In genomic region chr2:219308142-219309093, GRCh38 we compare ENCODE assay signal across 8 cellular contexts. TPM values are rescaled to one million over a fixed set of nuclear protein-coding genes. Genes with fewer than 3 reads are reported as not detected.
DNase-seq lines count a peak whose midpoint lies in the region; ATAC-seq and TF ChIP-seq lines count a peak whose summit lies in the region.

No MANE protein-coding gene starts in this region.

- H3K27ac ChIP-seq in body of pancreas: no peak overlapping the region

- ATAC-seq in body of pancreas: peak; percentile 78
- ATAC-seq in GM18502 (IDR thresholded peaks at IDR 0.05; ENCODE audit: poor library complexity, unreplicated experiment): no peak
- ATAC-seq in HG03280 (IDR thresholded peaks at IDR 0.05; ENCODE audit: unreplicated experiment): no peak

- TF ChIP-seq POLR2A in body of pancreas (IDR thresholded peaks at IDR 0.05): no peak

- intact Hi-C loops in body of pancreas (cut with DNase I): no loop called here

- H3K36me3 ChIP-seq in body of pancreas (replicated peaks in 1 of 2; ENCODE audit: insufficient read depth in 1 of 2, low read depth in 2 of 2): no peaks in the 10 kb centered on the region

- no peak overlapping the region for H3K4me3 ChIP-seq in body of pancreas

- H3K9me3 ChIP-seq in body of pancreas: no peaks in the 10 kb centered on the region

- peak; percentile 86 for DNase-seq in ELF-1 (ENCODE audit: low read depth, low spot score)
- DNase-seq in LoVo (ENCODE audit: low spot score): peak; percentile 52
- DNase-seq in UCSD-AML1 (lab: John Stamatoyannopoulos, UW; ENCODE audit: unreplicated experiment): peak; percentile 71
- DNase-seq in body of pancreas: peak; percentile 54 to 69 (median 65)
- DNase-seq in inferior parietal cortex (ENCODE audit: extremely low spot score): peak; percentile 51
- DNase-seq in stimulated activated CD4-positive, alpha-beta T cell treated with anti-CD3 and anti-CD28 coated beads, Interleukin-2, amount 100 ng/mL, for 4 hours (ENCODE audit: low read depth): peak; percentile 39

- TF ChIP-seq CTCF in body of pancreas (IDR thresholded peaks at IDR 0.05): no peak

- 4 to 5% methylated on average over 27 to 45 of the region's 45 CpGs for WGBS in body of pancreas, 2 donors

- H3K4me1 ChIP-seq in body of pancreas: no peaks in the 10 kb centered on the region

- H3K27me3 ChIP-seq in body of pancreas: peaks cover 0 to 19% of the 10 kb centered on the region in 2 donors

RNA-seq across cellular contexts. Expression of gene PTPRN, which starts 0.8 kb away (rescaled TPM):
- total RNA-seq in body of pancreas: 10 to 100 TPM; 18.7 to 19.8 TPM

RNA-seq across cellular contexts. Expression of gene RESP18, which starts 24.1 kb away (rescaled TPM):
- not detected for total RNA-seq in body of pancreas

RNA-seq across cellular contexts. Expression of gene DNAJB2, which starts 29.3 kb away (rescaled TPM):
- 10 to 100 TPM; 60.3 to 68.0 TPM for total RNA-seq in body of pancreas

RNA-seq across cellular contexts. Expression of gene TUBA4A, which starts 54.7 kb away (rescaled TPM):
- total RNA-seq in body of pancreas: 10 to 100 TPM; 17.8 to 20.2 TPM

RNA-seq across cellular contexts. Expression of gene TUBA4B, which starts 55.4 kb away (rescaled TPM):
- total RNA-seq in body of pancreas: not detected
